ENCODE assay signal across 1 cellular context in the genomic region with DNA sequence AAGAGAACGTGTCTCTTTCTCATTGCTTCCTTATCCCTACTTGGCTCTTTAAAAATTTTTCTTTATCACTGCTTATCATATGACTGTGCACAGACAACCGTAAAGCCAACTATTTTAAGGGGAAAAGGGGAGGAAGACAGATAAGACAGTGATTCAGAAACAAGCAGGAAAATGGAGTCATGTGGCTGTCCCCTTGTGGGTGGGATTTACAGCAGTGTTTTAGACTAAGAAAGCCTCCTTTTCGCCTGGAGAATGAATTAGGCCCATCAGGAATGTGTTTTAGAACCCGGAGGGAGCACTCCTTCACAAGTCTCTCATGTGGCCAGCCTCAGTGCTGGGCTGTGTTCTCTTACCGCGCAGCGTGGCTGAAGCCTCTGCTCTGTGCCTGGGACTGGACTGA.
TF ChIP-seq lines count a peak whose summit lies in the region.

No MANE protein-coding gene starts in this region.

TF ChIP-seq in K562, 482 proteins besides CTCF, POLR2A, EP300 and RAD21 (continued from another document):
- TF ChIP-seq ELK1 (CRISPR knock-in tag; IDR thresholded peaks at IDR 0.05) (no peak), TARDBP (IDR thresholded peaks at IDR 0.05) (no peak), ZNF75A (CRISPR knock-in tag; IDR thresholded peaks at IDR 0.05) (no peak), ZFP30 (CRISPR knock-in tag; IDR thresholded peaks at IDR 0.05; ENCODE audit: borderline replicate concordance) (no peak), MCM7 (IDR thresholded peaks at IDR 0.05) (no peak), KDM1A (IDR thresholded peaks at IDR 0.05) (peak; percentile 71 to 75), ZNF324 (CRISPR knock-in tag; IDR thresholded peaks at IDR 0.05) (no peak), SOX6 (IDR thresholded peaks at IDR 0.05) (peak; percentile 43; the same call in 1 of the 2 replicates), SETDB1 (IDR thresholded peaks at IDR 0.05; ENCODE audit: low read length) (no peak), POLR3G (IDR thresholded peaks at IDR 0.05; ENCODE audit: extremely low read depth, insufficient read length, insufficient replicate concordance) (no peak), ELF4 (CRISPR knock-in tag; IDR thresholded peaks at IDR 0.05) (no peak), JUN (IDR thresholded peaks at IDR 0.05; ENCODE audit: borderline replicate concordance, low read depth, low read length) (no peak), JUN (CRISPR knock-in tag; IDR thresholded peaks at IDR 0.05; ENCODE audit: borderline replicate concordance) (no peak), EZH2 (IDR thresholded peaks at IDR 0.05; ENCODE audit: borderline replicate concordance, low read depth, low read length) (no peak), MYC (IDR thresholded peaks at IDR 0.05; ENCODE audit: low read depth, low read length) (no peak), MYC (CRISPR knock-in tag; IDR thresholded peaks at IDR 0.05; ENCODE audit: borderline replicate concordance, low read depth) (no peak), FOXJ2 (tag; IDR thresholded peaks at IDR 0.05) (peak; percentile 67; the same call in 1 of the 2 replicates), CBFA2T2 (conservative IDR thresholded peaks at IDR 0.05) (peak; percentile 57)
- TF ChIP-seq, protein P1, sequence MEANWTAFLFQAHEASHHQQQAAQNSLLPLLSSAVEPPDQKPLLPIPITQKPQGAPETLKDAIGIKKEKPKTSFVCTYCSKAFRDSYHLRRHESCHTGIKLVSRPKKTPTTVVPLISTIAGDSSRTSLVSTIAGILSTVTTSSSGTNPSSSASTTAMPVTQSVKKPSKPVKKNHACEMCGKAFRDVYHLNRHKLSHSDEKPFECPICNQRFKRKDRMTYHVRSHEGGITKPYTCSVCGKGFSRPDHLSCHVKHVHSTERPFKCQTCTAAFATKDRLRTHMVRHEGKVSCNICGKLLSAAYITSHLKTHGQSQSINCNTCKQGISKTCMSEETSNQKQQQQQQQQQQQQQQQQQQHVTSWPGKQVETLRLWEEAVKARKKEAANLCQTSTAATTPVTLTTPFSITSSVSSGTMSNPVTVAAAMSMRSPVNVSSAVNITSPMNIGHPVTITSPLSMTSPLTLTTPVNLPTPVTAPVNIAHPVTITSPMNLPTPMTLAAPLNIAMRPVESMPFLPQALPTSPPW (CRISPR knock-in tag; IDR thresholded peaks at IDR 0.05) = peak; percentile 55; the same call in 1 of the 2 replicates
